ENCODE assay signal across 19 cellular contexts in genomic region chr13:70324519-70324918, GRCh38.
"Had no signal": no experiment of that assay in that cellular context is flagged by ENCODE, and none has a peak within 500 bp of the region (broad histone marks: within the 10 kb centered on the region; RNA-seq: fewer than 3 reads in every experiment).

No MANE protein-coding gene starts in this region.

- DNase-seq: KBM-7, MV-4-11, NCI-H1092, NCI-H1105 treated with DMSO at 0.1 percent for 48 hours, NCI-H1417 treated with DMSO at 0.1 percent for 48 hours, NCI-H146, NCI-H1694 treated with DMSO at 0.1 percent for 48 hours, NCI-H1930, NCI-H2081, NCI-H2107, NCI-H2227 treated with DMSO at 0.1 percent for 48 hours, NCI-H524, NCI-H69, NCI-H774, PC-3, SHP77, SK-N-SH had no signal

- ATAC-seq: Panc1, PC-3 had no signal

- H3K9me3 ChIP-seq: SK-N-SH had no signal

- H3K27ac ChIP-seq: RWPE1 had no signal

- H3K9ac ChIP-seq: SK-N-SH had no signal
